22 cellular contexts compared by ENCODE assay signal in genomic region chr6:114280239-114280982, GRCh38.
DNase-seq lines count a peak whose midpoint lies in the region; ATAC-seq, FAIRE-seq and TF ChIP-seq lines count a peak whose summit lies in the region.
"Had no signal": no experiment of that assay in that cellular context is flagged by ENCODE, and none has a peak within 500 bp of the region (broad histone marks: within the 10 kb centered on the region; RNA-seq: fewer than 3 reads in every experiment).

No MANE protein-coding gene starts in this region.

- no peaks in the 10 kb centered on the region for H3K79me1 ChIP-seq in mesendoderm (ENCODE audit: low read length)

- no peak overlapping the region for H3K4me3 ChIP-seq in HepG2 (replicated peaks in 1 of 3; ENCODE audit: insufficient read depth in 1 of 3, low read depth in 2 of 3, low read length in 3 of 3)
- H3K4me3 ChIP-seq in right lobe of liver, result no peak overlapping the region
- H3K4me3 ChIP-seq in mesendoderm (ENCODE audit: low read length), result no peak overlapping the region
- H3K4me3 ChIP-seq: BLaER1, GM12878 had no signal

- DNase-seq in HepG2 (ENCODE audit: low spot score) (no peak), right lobe of liver (no peak), WTC11 (ENCODE audit: low spot score) (no peak), mesendoderm (no peak)
- no peak for DNase-seq in activated naive CD4-positive, alpha-beta T cell treated with anti-CD3 and anti-CD28 coated beads, Interleukin-2, amount 50 U/mL, for 16 hours
- DNase-seq in activated CD8-positive, alpha-beta memory T cell treated with anti-CD3 and anti-CD28 coated beads for 24 hours, result no peak
- DNase-seq: Caco-2; CD4-positive, CD25-positive, alpha-beta regulatory T cell; CD8-positive, alpha-beta T cell; DMS153; DND-41; GDM1; GOT3; HCEC 1CT had no signal

- in situ Hi-C loops in HepG2 (cut with HindIII; ENCODE audit: extremely low pct_ligation_motif_present, low pct_unique_long_range_greater_than_20kb), result no loop called here

- H3K4ac ChIP-seq in mesendoderm (ENCODE audit: low read depth, low read length), result no peak overlapping the region

- 86% methylated on average over 7 of the region's 7 CpGs for WGBS in HepG2 (ENCODE audit: low lambda C conversion rate)
- 66% methylated on average over 7 of the region's 7 CpGs for WGBS in right lobe of liver (ENCODE audit: insufficient coverage, low coverage, low lambda C conversion rate, missing lambda C conversion rate)
- WGBS in mesendoderm (ENCODE audit: extremely low coverage, insufficient coverage, low lambda C conversion rate), result no CpG with 5 or more reads among the region's 7 CpGs

- H3K4me3 Mint-ChIP-seq in WTC11, result no peak overlapping the region
- H3K4me3 Mint-ChIP-seq: B cell; CD8-positive, alpha-beta T cell had no signal

- no peaks in the 10 kb centered on the region for H3K36me3 ChIP-seq in HepG2 (replicated peaks in 1 of 2; ENCODE audit: control insufficient read depth in 1 of 2, insufficient read depth in 2 of 2, low read length in 2 of 2)
- H3K36me3 ChIP-seq in right lobe of liver, result no peaks in the 10 kb centered on the region
- no peaks in the 10 kb centered on the region for H3K36me3 ChIP-seq in mesendoderm (ENCODE audit: control insufficient read depth, insufficient read depth, low read length)
- H3K36me3 ChIP-seq: BLaER1 had no signal

- ATAC-seq in HepG2 (no peak), right lobe of liver (no peak), WTC11 (peak; percentile 62), HG03439 (IDR thresholded peaks at IDR 0.05; ENCODE audit: unreplicated experiment) (no peak)
- ATAC-seq: CD8-positive, alpha-beta T cell; GM12878 had no signal

- TF ChIP-seq POLR2A in HepG2 (IDR thresholded peaks at IDR 0.05; ENCODE audit: insufficient read depth in 1 of 2, low read depth in 2 of 2, low read length in 2 of 2) (no peak), right lobe of liver (IDR thresholded peaks at IDR 0.05) (no peak)

- CTCF ChIA-PET in HepG2 (lab: Yijun Ruan, JAX; ENCODE audit: low intra/inter-chr PET ratio, low total read pairs) (no interaction called here), WTC11 (lab: Charles Lee) (interaction anchor here (0.6 to 1.8 kb wide), 3 partner anchors 22 to 284 kb away, joined by 3 to 5 read pairs (median 4); no protein-coding TSS in a partner anchor)

- H3K36me3 Mint-ChIP-seq in WTC11, result peaks cover 4% of the 10 kb centered on the region; the same call in 1 of the 2 replicates
- H3K36me3 Mint-ChIP-seq: CD4-positive, CD25-positive, alpha-beta regulatory T cell; CD8-positive, alpha-beta T cell had no signal

- no peaks in the 10 kb centered on the region for H3K4me1 ChIP-seq in HepG2 (ENCODE audit: insufficient read depth, low read length)
- no peaks in the 10 kb centered on the region for H3K4me1 ChIP-seq in right lobe of liver
- H3K4me1 ChIP-seq in mesendoderm (ENCODE audit: control insufficient read depth, low read depth, low read length), result peaks cover 2% of the 10 kb centered on the region
- H3K4me1 ChIP-seq: Caco-2 had no signal

- H3K4me2 ChIP-seq in HepG2 (ENCODE audit: low read depth, low read length) (no peak overlapping the region), mesendoderm (ENCODE audit: low read length) (no peak overlapping the region)
- H3K4me2 ChIP-seq: BLaER1 had no signal

- no peak overlapping the region for H3K56ac ChIP-seq in mesendoderm (ENCODE audit: low read length)

- H3K27me3 Mint-ChIP-seq in WTC11 (ENCODE audit: low read depth), result no peaks in the 10 kb centered on the region
- H3K27me3 Mint-ChIP-seq: B cell had no signal

- no peak overlapping the region for H4K8ac ChIP-seq in mesendoderm (ENCODE audit: low read depth, low read length)

- H2BK15ac ChIP-seq in mesendoderm (replicated peaks; ENCODE audit: low read depth), result no peak overlapping the region

- H3K79me2 ChIP-seq in HepG2 (ENCODE audit: insufficient read depth, low read length) (no peaks in the 10 kb centered on the region), mesendoderm (ENCODE audit: control insufficient read depth, insufficient read depth, low read length) (no peaks in the 10 kb centered on the region)

- peaks cover 73% of the 10 kb centered on the region for H3K4me1 Mint-ChIP-seq in WTC11
- H3K4me1 Mint-ChIP-seq: B cell; CD4-positive, CD25-positive, alpha-beta regulatory T cell had no signal

- H3K9me3 ChIP-seq in HepG2 (ENCODE audit: low read length) (no peaks in the 10 kb centered on the region), right lobe of liver (no peaks in the 10 kb centered on the region)
- H3K9me3 ChIP-seq: BLaER1, Caco-2 had no signal

- no peak overlapping the region for H2BK120ac ChIP-seq in mesendoderm (ENCODE audit: low read depth, low read length)

- TF ChIP-seq EP300 in HepG2 (IDR thresholded peaks at IDR 0.05; ENCODE audit: low read depth in 2 of 2, low read length in 2 of 2) (no peak), HepG2 (CRISPR knock-in tag; IDR thresholded peaks at IDR 0.05; ENCODE audit: borderline replicate concordance) (no peak)

- H2AFZ ChIP-seq in HepG2 (ENCODE audit: low read length), result no peak overlapping the region

- H3K27ac Mint-ChIP-seq in WTC11, result peak overlapping the region; percentile 61; the same call in 1 of the 2 replicates
- H3K27ac Mint-ChIP-seq: B cell; CD4-positive, CD25-positive, alpha-beta regulatory T cell; CD8-positive, alpha-beta T cell had no signal

- H4K20me1 ChIP-seq in HepG2 (ENCODE audit: insufficient read depth, low read length), result no peaks in the 10 kb centered on the region
- H4K20me1 ChIP-seq: BLaER1 had no signal

- POLR2A ChIA-PET in HepG2 (lab: Yijun Ruan, JAX), result no interaction called here
- POLR2A ChIA-PET in WTC11 (lab: Charles Lee), result no interaction called here

- H3K18ac ChIP-seq in mesendoderm (ENCODE audit: low read length), result peak overlapping the region; percentile 54

- H2AK5ac ChIP-seq in mesendoderm (ENCODE audit: low read length), result no peak overlapping the region

- TF ChIP-seq RAD21 in HepG2 (CRISPR knock-in tag; IDR thresholded peaks at IDR 0.05), result no peak

- H2BK5ac ChIP-seq in mesendoderm (ENCODE audit: low read length), result no peak overlapping the region

- no TSS peak for BruUV-seq in HepG2 (replicated peaks; lab: Mats Ljungman, UMichigan)

- H4K5ac ChIP-seq in mesendoderm (ENCODE audit: low read length), result no peak overlapping the region

- H3K23ac ChIP-seq in mesendoderm (ENCODE audit: low read length), result no peak overlapping the region

- H3K27ac ChIP-seq in HepG2 (ENCODE audit: extremely low read length, insufficient read depth, low read length), result no peak overlapping the region
- no peak overlapping the region for H3K27ac ChIP-seq in right lobe of liver
- no peak overlapping the region for H3K27ac ChIP-seq in mesendoderm (ENCODE audit: low read depth, low read length)
- H3K27ac ChIP-seq: 22Rv1, BLaER1, C4-2B had no signal

- H3K9ac ChIP-seq in HepG2 (ENCODE audit: insufficient read depth, low read depth, low read length), result no peak overlapping the region
- no peak overlapping the region for H3K9ac ChIP-seq in mesendoderm (ENCODE audit: low read length)
- H3K9ac ChIP-seq: BLaER1 had no signal

- intact Hi-C loops in HepG2 (cut with micrococcal nuclease; ENCODE audit: unreplicated experiment) (no loop called here), right lobe of liver (cut with DNase I) (no loop called here)

- H3K27me3 ChIP-seq in HepG2 (ENCODE audit: control insufficient read depth in 1 of 2, insufficient read depth in 2 of 2, low read length in 2 of 2) (no peaks in the 10 kb centered on the region), right lobe of liver (no peaks in the 10 kb centered on the region), mesendoderm (ENCODE audit: insufficient read depth, low read length, poor library complexity) (no peaks in the 10 kb centered on the region)
- H3K27me3 ChIP-seq: BLaER1 had no signal

- no peak for TF ChIP-seq CTCF in HepG2 (CRISPR knock-in tag; IDR thresholded peaks at IDR 0.05)
- no peak for TF ChIP-seq CTCF in right lobe of liver (IDR thresholded peaks at IDR 0.05)
- no peak for TF ChIP-seq CTCF in WTC11 (IDR thresholded peaks at IDR 0.05)

- no peaks in the 10 kb centered on the region for H3K9me3 Mint-ChIP-seq in WTC11
- H3K9me3 Mint-ChIP-seq: CD8-positive, alpha-beta T cell had no signal

- FAIRE-seq in HepG2 (lab: Jason Lieb, UNC), result no peak
- FAIRE-seq: A204.1, GM12878, H54 had no signal

TF ChIP-seq in HepG2, 621 proteins besides CTCF, POLR2A, EP300 and RAD21:
- TF ChIP-seq MAFF (IDR thresholded peaks at IDR 0.05; ENCODE audit: low read depth, low read length), result peak; percentile 78
- peak; percentile 60 to 70; a peak in 3 of 4 replicates for TF ChIP-seq MAFK (conservative IDR thresholded peaks at IDR 0.05 in 1 of 2, IDR thresholded peaks at IDR 0.05 in 1 of 2; ENCODE audit: low read length in 2 of 2)
- no peak for TF ChIP-seq MXD4 (CRISPR knock-in tag; IDR thresholded peaks at IDR 0.05)
- TF ChIP-seq KMT2B (CRISPR knock-in tag; IDR thresholded peaks at IDR 0.05), result no peak

TF ChIP-seq in WTC11, 78 proteins besides CTCF, POLR2A, EP300 and RAD21 (continues in another document):
- TF ChIP-seq ZMAT4 (CRISPR knock-in tag; IDR thresholded peaks at IDR 0.05), result no peak
- no peak for TF ChIP-seq JUN (CRISPR knock-in tag; IDR thresholded peaks at IDR 0.05)
- TF ChIP-seq FOXJ3 (CRISPR knock-in tag; IDR thresholded peaks at IDR 0.05; ENCODE audit: borderline replicate concordance), result no peak
- no peak for TF ChIP-seq ZNF138 (CRISPR knock-in tag; conservative IDR thresholded peaks at IDR 0.05)
- no peak for TF ChIP-seq ATF2 (CRISPR knock-in tag; IDR thresholded peaks at IDR 0.05; ENCODE audit: borderline replicate concordance, low read depth)
